In the genomic region with DNA sequence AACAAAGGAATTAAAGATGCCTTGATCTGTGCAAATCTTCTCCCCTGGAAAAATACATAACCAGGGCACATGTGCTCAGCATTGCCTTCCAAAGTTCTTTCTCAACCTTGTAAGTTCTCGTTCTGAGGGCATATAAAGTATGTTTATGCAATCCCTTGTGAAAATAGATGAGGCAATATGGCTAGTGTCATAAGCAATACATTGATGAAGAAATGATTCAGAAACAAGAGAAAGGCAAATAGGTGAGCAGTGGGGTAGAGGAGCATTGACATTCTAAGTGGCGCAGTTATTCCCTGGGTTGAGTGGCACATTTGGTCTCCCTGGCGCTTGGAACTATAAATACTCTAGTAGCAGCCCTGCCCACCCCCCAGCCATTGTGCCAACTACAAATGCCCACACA, we compare ENCODE assay signal across 13 cellular contexts. TPM values are rescaled to one million over a fixed set of nuclear protein-coding genes. Genes with fewer than 3 reads are reported as not detected.
DNase-seq lines count a peak whose midpoint lies in the region; ATAC-seq and TF ChIP-seq lines count a peak whose summit lies in the region.
"Had no signal": no experiment of that assay in that cellular context is flagged by ENCODE, and none has a peak within 500 bp of the region (broad histone marks: within the 10 kb centered on the region; RNA-seq: fewer than 3 reads in every experiment).

No MANE protein-coding gene starts in this region.

- DNase-seq in CD8-positive, alpha-beta T cell, result no peak
- DNase-seq in MV-4-11 (lab: John Stamatoyannopoulos, UW) (peak; percentile 85), cerebellar cortex (ENCODE audit: low spot score) (peak; percentile 40), Right ventricle myocardium inferior (ENCODE audit: missing footprints) (no peak)
- no peak for DNase-seq in naive thymus-derived CD4-positive, alpha-beta T cell
- DNase-seq: activated CD4-positive, alpha-beta T cell treated with anti-CD3 and anti-CD28 coated beads for 1 hour; activated T-cell treated with anti-CD3 and anti-CD28 coated beads, Interleukin-2, amount 50 U/mL, for 4 hours; aorta; islet precursor cell; NCI-H2171; PC-3 had no signal

- ATAC-seq in CD8-positive, alpha-beta T cell, result no peak
- peak; percentile 39 for ATAC-seq in naive thymus-derived CD4-positive, alpha-beta T cell
- ATAC-seq in HG03135 (IDR thresholded peaks at IDR 0.05; ENCODE audit: unreplicated experiment), result no peak
- no peak for ATAC-seq in Right ventricle myocardium inferior
- ATAC-seq in GM19324 (IDR thresholded peaks at IDR 0.05; ENCODE audit: low FRiP score, unreplicated experiment), result no peak
- ATAC-seq: activated T-cell treated with anti-CD3 and anti-CD28 coated beads, Interleukin-2, amount 50 U/mL, for 4 hours; PC-3 had no signal

- H3K9me3 Mint-ChIP-seq in CD8-positive, alpha-beta T cell, result peaks cover 8% of the 10 kb centered on the region
- H3K9me3 Mint-ChIP-seq in naive thymus-derived CD4-positive, alpha-beta T cell, result peaks cover 0 to 12% (median 2%) of the 10 kb centered on the region in 11 donors
- H3K9me3 Mint-ChIP-seq: activated T-cell treated with anti-CD3 and anti-CD28 coated beads, Interleukin-2, amount 50 U/mL, for 4 hours had no signal

- CTCF ChIA-PET in CD8-positive, alpha-beta T cell (lab: Charles Lee), result no interaction called here
- CTCF ChIA-PET in naive thymus-derived CD4-positive, alpha-beta T cell (lab: Charles Lee), result no interaction called here

- H3K4me3 ChIP-seq in CD8-positive, alpha-beta T cell (ENCODE audit: low read depth, low read length), result no peak overlapping the region
- no peak overlapping the region for H3K4me3 ChIP-seq in naive thymus-derived CD4-positive, alpha-beta T cell (ENCODE audit: low read length)

- H3K36me3 ChIP-seq in CD8-positive, alpha-beta T cell (ENCODE audit: insufficient read depth, low read length), result no peaks in the 10 kb centered on the region
- H3K36me3 ChIP-seq in naive thymus-derived CD4-positive, alpha-beta T cell (ENCODE audit: control insufficient read depth in 2 of 3, insufficient read depth in 3 of 3, low read length in 3 of 3), result peaks cover 0 to 5% (median 0%) of the 10 kb centered on the region in 3 experiments

- no peaks in the 10 kb centered on the region for H3K9me3 ChIP-seq in CD8-positive, alpha-beta T cell (ENCODE audit: low read length)
- no peaks in the 10 kb centered on the region for H3K9me3 ChIP-seq in naive thymus-derived CD4-positive, alpha-beta T cell (ENCODE audit: control insufficient read depth in 2 of 3, low read length in 3 of 3)

- H3K27ac ChIP-seq in CD8-positive, alpha-beta T cell (ENCODE audit: low read depth, low read length), result no peak overlapping the region
- no peak overlapping the region for H3K27ac ChIP-seq in naive thymus-derived CD4-positive, alpha-beta T cell (ENCODE audit: low read depth, low read length)

- H3K4me1 ChIP-seq in CD8-positive, alpha-beta T cell (ENCODE audit: insufficient read depth, low read length), result peaks cover 4% of the 10 kb centered on the region
- H3K4me1 ChIP-seq in naive thymus-derived CD4-positive, alpha-beta T cell (ENCODE audit: control insufficient read depth in 2 of 2, insufficient read depth in 2 of 2, low read length in 2 of 2), result peaks cover 0 to 4% of the 10 kb centered on the region in 2 donors

- no peak for TF ChIP-seq CTCF in CD8-positive, alpha-beta T cell (IDR thresholded peaks at IDR 0.05)

- H3K4me3 Mint-ChIP-seq in CD8-positive, alpha-beta T cell, result no peak overlapping the region
- peak overlapping the region in 1 of 10 donors; percentile 25 for H3K4me3 Mint-ChIP-seq in naive thymus-derived CD4-positive, alpha-beta T cell
- H3K4me3 Mint-ChIP-seq: activated T-cell treated with anti-CD3 and anti-CD28 coated beads, Interleukin-2, amount 50 U/mL, for 4 hours had no signal

- no peaks in the 10 kb centered on the region for H3K27me3 Mint-ChIP-seq in CD8-positive, alpha-beta T cell (ENCODE audit: low read depth)
- no peaks in the 10 kb centered on the region for H3K27me3 Mint-ChIP-seq in naive thymus-derived CD4-positive, alpha-beta T cell

- H3K4me1 Mint-ChIP-seq in CD8-positive, alpha-beta T cell (ENCODE audit: low read depth), result peaks cover 16% of the 10 kb centered on the region
- peaks cover 0 to 22% (median 16%) of the 10 kb centered on the region in 7 donors for H3K4me1 Mint-ChIP-seq in naive thymus-derived CD4-positive, alpha-beta T cell

- no peaks in the 10 kb centered on the region for H3K27me3 ChIP-seq in CD8-positive, alpha-beta T cell (ENCODE audit: insufficient read depth, low read length)
- H3K27me3 ChIP-seq in naive thymus-derived CD4-positive, alpha-beta T cell (ENCODE audit: control insufficient read depth in 2 of 2, insufficient read depth in 2 of 2, low read length in 2 of 2), result no peaks in the 10 kb centered on the region

- intact Hi-C loops in CD8-positive, alpha-beta T cell (cut with DNase I, micrococcal nuclease), result loop anchor here in 1 of 2 experiments (5.0 kb wide), 1 partner anchor 57 kb away; a partner anchor contains a TSS
- intact Hi-C loops in naive thymus-derived CD4-positive, alpha-beta T cell (cut with micrococcal nuclease), result no loop called here
- intact Hi-C loops in Right ventricle myocardium inferior (cut with DNase I), result no loop called here

- H3K27ac Mint-ChIP-seq in CD8-positive, alpha-beta T cell, result peak overlapping the region; percentile 39
- H3K27ac Mint-ChIP-seq in naive thymus-derived CD4-positive, alpha-beta T cell, result peak overlapping the region in 7 of 9 donors; percentile 14 to 71 (median 48)

- H3K36me3 Mint-ChIP-seq in CD8-positive, alpha-beta T cell, result peaks cover 37% of the 10 kb centered on the region
- H3K36me3 Mint-ChIP-seq in naive thymus-derived CD4-positive, alpha-beta T cell, result peaks cover 0 to 51% (median 22%) of the 10 kb centered on the region in 5 donors

- POLR2A ChIA-PET in CD8-positive, alpha-beta T cell (lab: Charles Lee), result no interaction called here
- POLR2A ChIA-PET in naive thymus-derived CD4-positive, alpha-beta T cell (lab: Charles Lee), result interaction anchor here (0.7 kb wide), 1 partner anchor 512 kb away, joined by 3 read pairs; no protein-coding TSS in a partner anchor

RNA-seq across cellular contexts. Expression of a gene that starts 57.4 kb away (rescaled TPM):
- 10 to 100 TPM; 11.6 to 12.3 TPM for total RNA-seq in CD8-positive, alpha-beta T cell
- total RNA-seq in naive thymus-derived CD4-positive, alpha-beta T cell, result 10 to 100 TPM in 1 of 5 experiments, 1 to 10 TPM in 4; 6.0 to 48.4 (median 6.9) TPM
- polyA plus RNA-seq in naive thymus-derived CD4-positive, alpha-beta T cell, result 1 to 10 TPM; 1.6 to 2.1 TPM
- 5.2 TPM for total RNA-seq in Right ventricle myocardium inferior

Comparison
In these comparisons a context has a peak if more than half of its experiments do, and no peak if none do; other contexts are left out.
1. DNase-seq: peak in MV-4-11 (single experiment) and cerebellar cortex (single experiment); none in CD8-positive, alpha-beta T cell (0 of 7), naive thymus-derived CD4-positive, alpha-beta T cell (0 of 9) and Right ventricle myocardium inferior (single experiment).